ENCODE assay signal across 18 cellular contexts in genomic region chr4:99061048-99061447, GRCh38. TPM values are rescaled to one million over a fixed set of nuclear protein-coding genes. Genes with fewer than 3 reads are reported as not detected.
DNase-seq lines count a peak whose midpoint lies in the region; ATAC-seq, FAIRE-seq and TF ChIP-seq lines count a peak whose summit lies in the region.
"Had no signal": no experiment of that assay in that cellular context is flagged by ENCODE, and none has a peak within 500 bp of the region (broad histone marks: within the 10 kb centered on the region; RNA-seq: fewer than 3 reads in every experiment).

No MANE protein-coding gene starts in this region.

- H3K27ac ChIP-seq in A549 (peak overlapping the region; percentile 77 to 92), GM23338 (ENCODE audit: low read depth) (no peak overlapping the region), astrocyte (ENCODE audit: low read depth, low read length) (peak overlapping the region; percentile 76)
- H3K27ac ChIP-seq in naive thymus-derived CD4-positive, alpha-beta T cell (ENCODE audit: low read depth, low read length): no peak overlapping the region
- H3K27ac ChIP-seq: lower lobe of right lung had no signal

- H3K36me3 Mint-ChIP-seq in GM23338 (ENCODE audit: low read depth): peaks cover 71% of the 10 kb centered on the region
- peaks cover 7% of the 10 kb centered on the region for H3K36me3 Mint-ChIP-seq in astrocyte (ENCODE audit: low read depth, unreplicated experiment)
- peaks cover 4 to 51% (median 26%) of the 10 kb centered on the region in 5 donors for H3K36me3 Mint-ChIP-seq in naive thymus-derived CD4-positive, alpha-beta T cell

- H3K9me3 ChIP-seq in A549: no peaks in the 10 kb centered on the region
- no peaks in the 10 kb centered on the region for H3K9me3 ChIP-seq in astrocyte (ENCODE audit: insufficient read depth, low read depth, low read length)
- H3K9me3 ChIP-seq in naive thymus-derived CD4-positive, alpha-beta T cell (ENCODE audit: control insufficient read depth in 2 of 3, low read length in 3 of 3): no peaks in the 10 kb centered on the region
- H3K9me3 ChIP-seq: lower lobe of right lung had no signal

- 82% methylated on average over 7 of the region's 7 CpGs for WGBS in A549 (ENCODE audit: missing lambda C conversion rate)

- no peak overlapping the region for H3K9ac ChIP-seq in astrocyte (ENCODE audit: low read length)

- TF ChIP-seq CTCF in A549 (IDR thresholded peaks at IDR 0.05) (no peak), GM23338 (conservative IDR thresholded peaks at IDR 0.05; ENCODE audit: low read depth in 2 of 2) (no peak; a peak in 1 of 4 replicates), astrocyte (IDR thresholded peaks at IDR 0.05; ENCODE audit: insufficient read depth, low read depth, low read length) (no peak)

- H3K27me3 Mint-ChIP-seq in GM23338 (ENCODE audit: insufficient read depth, low read depth, poor library complexity) (peaks cover 5% of the 10 kb centered on the region), astrocyte (ENCODE audit: low read depth, unreplicated experiment) (no peaks in the 10 kb centered on the region)
- H3K27me3 Mint-ChIP-seq in naive thymus-derived CD4-positive, alpha-beta T cell: no peaks in the 10 kb centered on the region
- H3K27me3 Mint-ChIP-seq: B cell had no signal

- no peaks in the 10 kb centered on the region for H3K9me2 ChIP-seq in GM23338 (ENCODE audit: insufficient read depth)

- CTCF ChIA-PET in A549 (lab: Yijun Ruan, JAX): interaction anchor here (1.3 kb wide), 1 partner anchor 66 kb away, joined by 3 read pairs; the partner anchor contains the start of gene METAP1
- CTCF ChIA-PET in naive thymus-derived CD4-positive, alpha-beta T cell (lab: Charles Lee): interaction anchor here (2.4 kb wide), 1 partner anchor 66 kb away, joined by 9 read pairs; the partner anchor contains the start of gene METAP1

- peaks cover 16% of the 10 kb centered on the region for H3K79me2 ChIP-seq in GM23338 (replicated peaks; ENCODE audit: insufficient read depth)
- H3K79me2 ChIP-seq in astrocyte (ENCODE audit: insufficient read depth, low read length): no peaks in the 10 kb centered on the region

- H3K9me3 Mint-ChIP-seq in GM23338 (no peaks in the 10 kb centered on the region; the same call in 2 of the 3 replicates), astrocyte (ENCODE audit: unreplicated experiment) (peaks cover 2% of the 10 kb centered on the region)
- peaks cover 0 to 6% (median 0%) of the 10 kb centered on the region in 11 donors for H3K9me3 Mint-ChIP-seq in naive thymus-derived CD4-positive, alpha-beta T cell

- POLR2A ChIA-PET in A549 (lab: Yijun Ruan, JAX): interaction anchor here (1.1 kb wide), 1 partner anchor 27 kb away, joined by 3 read pairs; no protein-coding TSS in a partner anchor
- POLR2A ChIA-PET in naive thymus-derived CD4-positive, alpha-beta T cell (lab: Charles Lee): no interaction called here

- TF ChIP-seq RAD21 in A549 (conservative IDR thresholded peaks at IDR 0.05 in 1 of 2, IDR thresholded peaks at IDR 0.05 in 1 of 2): no peak

- H2AFZ ChIP-seq in GM23338: no peak overlapping the region
- H2AFZ ChIP-seq in astrocyte (ENCODE audit: low read depth, low read length): no peak overlapping the region

- intact Hi-C loops in naive thymus-derived CD4-positive, alpha-beta T cell (cut with micrococcal nuclease): no loop called here

- no peak for ATAC-seq in A549
- no peak for ATAC-seq in GM23338
- ATAC-seq in naive thymus-derived CD4-positive, alpha-beta T cell: no peak
- ATAC-seq in GM18861 (IDR thresholded peaks at IDR 0.05; ENCODE audit: unreplicated experiment): no peak
- ATAC-seq: stimulated activated naive CD8-positive, alpha-beta T cell treated with anti-CD3 and anti-CD28 coated beads, Interleukin-15, Interleukin-2, amounts not matched to agents 100 U/mL and 50 U/mL, for 24 hours had no signal

- TF ChIP-seq EP300 in A549 (IDR thresholded peaks at IDR 0.05): no peak

- H3K4me2 ChIP-seq in A549 (peak overlapping the region; percentile 60), GM23338 (no peak overlapping the region), astrocyte (ENCODE audit: low read length) (no peak overlapping the region)

- H3K36me3 ChIP-seq in GM23338 (ENCODE audit: insufficient read depth) (peaks cover 25% of the 10 kb centered on the region; the same call in 1 of the 2 replicates), astrocyte (ENCODE audit: insufficient read depth, low read length) (peaks cover 20% of the 10 kb centered on the region)
- H3K36me3 ChIP-seq in naive thymus-derived CD4-positive, alpha-beta T cell (ENCODE audit: control insufficient read depth in 2 of 3, insufficient read depth in 3 of 3, low read length in 3 of 3): peaks cover 0 to 30% (median 3%) of the 10 kb centered on the region in 3 experiments

- DNase-seq in A549 (ENCODE audit: low read depth in 1 of 2, low spot score in 1 of 2) (no peak), GM23338 (ENCODE audit: low spot score) (no peak), astrocyte (ENCODE audit: low read depth) (no peak), NCI-H2029 treated with DMSO at 0.1 percent for 48 hours (lab: John Stamatoyannopoulos, UW) (no peak), activated gamma-delta T cell treated with Interleukin-2 at 50 U/mL for 16 hours (no peak), GM19239 (ENCODE audit: insufficient read length, low spot score) (no peak)
- DNase-seq in naive thymus-derived CD4-positive, alpha-beta T cell: no peak
- DNase-seq: activated T-cell treated with anti-CD3 and anti-CD28 coated beads for 4 hours; cortex of kidney; lower lobe of right lung; NCI-H1417 treated with DMSO at 0.1 percent for 48 hours; NCI-H510A; OCI-M1; stimulated activated naive CD8-positive, alpha-beta T cell treated with anti-CD3 and anti-CD28 coated beads, Interleukin-15, Interleukin-2, amounts not matched to agents 100 U/mL and 50 U/mL, for 24 hours had no signal

- no peak for TF ChIP-seq POLR2A in A549 (IDR thresholded peaks at IDR 0.05; ENCODE audit: low read length)

- 0 out of 2 replicates have a peak, but pooled peaks cover 6% of the 10 kb centered on the region for H4K20me1 ChIP-seq in GM23338 (replicated peaks; ENCODE audit: insufficient read depth)
- H4K20me1 ChIP-seq in astrocyte (ENCODE audit: insufficient read depth, low read length): no peaks in the 10 kb centered on the region

- H3K4me3 Mint-ChIP-seq in GM23338 (no peak overlapping the region), astrocyte (ENCODE audit: unreplicated experiment) (peak overlapping the region; percentile 66)
- H3K4me3 Mint-ChIP-seq in naive thymus-derived CD4-positive, alpha-beta T cell: no peak overlapping the region
- H3K4me3 Mint-ChIP-seq: B cell had no signal

- H3K4me1 ChIP-seq in A549 (peaks cover 46% of the 10 kb centered on the region), GM23338 (ENCODE audit: insufficient read depth) (no peaks in the 10 kb centered on the region), astrocyte (ENCODE audit: insufficient read depth, low read length) (peaks cover 17% of the 10 kb centered on the region)
- no peaks in the 10 kb centered on the region for H3K4me1 ChIP-seq in naive thymus-derived CD4-positive, alpha-beta T cell (ENCODE audit: control insufficient read depth in 2 of 2, insufficient read depth in 2 of 2, low read length in 2 of 2)

- no peaks in the 10 kb centered on the region for H3K27me3 ChIP-seq in GM23338 (ENCODE audit: insufficient read depth)
- H3K27me3 ChIP-seq in astrocyte (ENCODE audit: insufficient read depth, low read length): no peaks in the 10 kb centered on the region
- H3K27me3 ChIP-seq in naive thymus-derived CD4-positive, alpha-beta T cell (ENCODE audit: control insufficient read depth in 2 of 2, insufficient read depth in 2 of 2, low read length in 2 of 2): no peaks in the 10 kb centered on the region

- H3K4me3 ChIP-seq in A549 (no peak overlapping the region), GM23338 (no peak overlapping the region), astrocyte (ENCODE audit: insufficient read depth, low read depth, low read length) (no peak overlapping the region)
- H3K4me3 ChIP-seq in naive thymus-derived CD4-positive, alpha-beta T cell (ENCODE audit: low read length): no peak overlapping the region
- H3K4me3 ChIP-seq: lower lobe of right lung, skin epidermis had no signal

- FAIRE-seq in A549 (lab: Jason Lieb, UNC): no peak
- peak; percentile 17 for FAIRE-seq in astrocyte (lab: Jason Lieb, UNC)
- no peak for FAIRE-seq in GM19239 (lab: Jason Lieb, UNC)
- FAIRE-seq: H1 had no signal

- no peaks in the 10 kb centered on the region for H3F3A ChIP-seq in GM23338 (replicated peaks; ENCODE audit: low read depth)

- peaks cover 5% of the 10 kb centered on the region for H3K4me1 Mint-ChIP-seq in GM23338
- peaks cover 38% of the 10 kb centered on the region for H3K4me1 Mint-ChIP-seq in astrocyte (ENCODE audit: low read depth, unreplicated experiment)
- H3K4me1 Mint-ChIP-seq in naive thymus-derived CD4-positive, alpha-beta T cell: peaks cover 2 to 9% (median 3%) of the 10 kb centered on the region in 7 donors

- H3K27ac Mint-ChIP-seq in GM23338 (peak overlapping the region; percentile 40; the same call in 1 of the 2 replicates), astrocyte (ENCODE audit: unreplicated experiment) (peak overlapping the region; percentile 98)
- H3K27ac Mint-ChIP-seq in naive thymus-derived CD4-positive, alpha-beta T cell: peak overlapping the region in 6 of 9 donors; percentile 21 to 72 (median 47)
- H3K27ac Mint-ChIP-seq: B cell had no signal

TF ChIP-seq in A549, 52 proteins besides CTCF, POLR2A, EP300 and RAD21 (continues in another document):
- TF ChIP-seq SREBF2 (IDR thresholded peaks at IDR 0.05): no peak
- TF ChIP-seq CBX8 (IDR thresholded peaks at IDR 0.05): no peak

TF ChIP-seq in GM23338, 12 proteins besides CTCF, POLR2A, EP300 and RAD21 (continues in another document):
- no peak for TF ChIP-seq CREB1 (CRISPR knock-in tag; IDR thresholded peaks at IDR 0.05; ENCODE audit: low read depth)

RNA-seq across cellular contexts. Expression of gene ADH5, which starts 27.5 kb away (rescaled TPM):
- 134 and 152 TPM in 2 replicates for polyA plus RNA-seq in A549 (2011; rRNA removed)
- 63.5 and 67.7 TPM in 2 replicates for polyA plus RNA-seq in A549 (2012; cell fraction: cytosol; rRNA removed)
- 32.8 and 105 TPM in 2 replicates for polyA plus RNA-seq in A549 (2012; cell fraction: nucleus; rRNA removed)
- 118 to 124 TPM (median 120 TPM) in 3 replicates for polyA plus RNA-seq in A549 (2017; fragmentation: RNase III; extraction: RNeasy Plus Mini Kit Qiagen cat#74134 plus additional on column Dnase treatment)
- polyA minus RNA-seq in A549 (2011; rRNA and poly(A)+ RNA removed): 59.0 and 77.4 TPM in 2 replicates
- total RNA-seq in GM23338 (2014; rRNA removed; shearing (Covaris generic)): 224 and 227 TPM in 2 replicates
- polyA plus RNA-seq in GM23338 (2016; fragmentation: Nextera tagmentation; extraction: Ambion mirVana): 243 and 250 TPM in 2 replicates
- total RNA-seq in astrocyte: 187 and 210 TPM in 2 replicates
- 100 to 1,000 TPM in 1 of 5 experiments, 10 to 100 TPM in 4; 42.7 to 102 (median 74.0) TPM for total RNA-seq in naive thymus-derived CD4-positive, alpha-beta T cell
- polyA plus RNA-seq in naive thymus-derived CD4-positive, alpha-beta T cell: 100 to 1,000 TPM; 143 to 174 TPM

Comparison
In these comparisons a context has a peak if more than half of its experiments do, and no peak if none do; other contexts are left out.
1. H3K27ac ChIP-seq: peak in A549 (2 of 2) and astrocyte (single experiment); none in GM23338 (single experiment) and naive thymus-derived CD4-positive, alpha-beta T cell (single experiment).
2. H3K27ac Mint-ChIP-seq: peak in every context shown above with its lines; median percentile 98 in astrocyte; 47 in naive thymus-derived CD4-positive, alpha-beta T cell; 40 in GM23338.